Comparison of ENCODE assay signal across 9 cellular contexts in the genomic region with DNA sequence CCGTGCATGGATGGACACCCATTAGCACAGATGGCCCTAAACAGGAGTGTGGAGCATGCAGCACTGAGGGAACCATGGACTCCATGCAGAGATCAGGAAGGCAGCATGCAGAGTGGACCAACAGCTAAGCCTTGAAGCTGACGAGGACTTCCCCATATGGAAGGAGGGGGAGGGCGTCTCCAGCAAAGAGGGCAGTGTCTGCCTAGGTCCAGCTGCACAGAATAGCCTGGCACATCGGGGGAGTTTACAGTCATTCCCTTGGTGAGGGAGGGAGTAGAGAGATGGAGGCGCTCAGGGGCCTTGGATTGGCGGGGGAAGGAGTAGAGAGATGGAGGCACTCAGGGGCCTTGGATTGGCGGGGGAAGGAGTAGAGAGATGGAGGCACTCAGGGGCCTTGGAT.
"Had no signal": no experiment of that assay in that cellular context is flagged by ENCODE, and none has a peak within 500 bp of the region (broad histone marks: within the 10 kb centered on the region; RNA-seq: fewer than 3 reads in every experiment).

No MANE protein-coding gene starts in this region.

- H3K36me3 ChIP-seq: neural progenitor cell, ovary had no signal

- H3K4me2 ChIP-seq: neural progenitor cell had no signal

- H3K4me3 ChIP-seq: neural progenitor cell, ovary, stomach, tibial artery, vagina had no signal

- H3K9me3 ChIP-seq: ovary, stomach, tibial artery, vagina had no signal

- H3K27ac ChIP-seq: neural progenitor cell, ovary, stomach, tibial artery, vagina had no signal

- H2AFZ ChIP-seq: neural progenitor cell had no signal

- H3K9ac ChIP-seq: neural progenitor cell had no signal

- ATAC-seq: esophagus mucosa had no signal

- H3K27me3 ChIP-seq: neural progenitor cell, ovary, stomach, tibial artery, vagina had no signal

- H3K4me1 ChIP-seq: neural progenitor cell, stomach, tibial artery, vagina had no signal

- DNase-seq: activated CD4-positive, alpha-beta T cell treated with anti-CD3 and anti-CD28 coated beads, Interleukin-2, amount 50 U/mL, for 1 hour; ovary; stimulated activated CD4-positive, alpha-beta T cell treated with anti-CD3 and anti-CD28 coated beads, Interleukin-12 subunit alpha, Interleukin-12 subunit beta, amount 100 ng/mL, for 4 hours; stimulated activated CD4-positive, alpha-beta T cell treated with anti-CD3 and anti-CD28 coated beads, Interleukin-2, amount 100 ng/mL, for 24 hours; stomach had no signal
